ENCODE assay signal across 7 cellular contexts in genomic region chr3:28347374-28348285, GRCh38. TPM values are rescaled to one million over a fixed set of nuclear protein-coding genes. Genes with fewer than 3 reads are reported as not detected.
DNase-seq lines count a peak whose midpoint lies in the region; ATAC-seq, FAIRE-seq and TF ChIP-seq lines count a peak whose summit lies in the region.

No MANE protein-coding gene starts in this region.

- DNase-seq in GM12892 (ENCODE audit: insufficient read length) (no peak), Panc1 (ENCODE audit: low read depth, low spot score) (no peak), NCI-H2196 treated with DMSO at 0.1 percent for 48 hours (lab: John Stamatoyannopoulos, UW; ENCODE audit: unreplicated experiment) (no peak)

- CTCF ChIA-PET in Panc1 (lab: Charles Lee), result interaction anchor here (0.5 kb wide), 1 partner anchor 923 kb away, joined by 5 read pairs; no protein-coding TSS in a partner anchor

- H3K9me3 ChIP-seq in Panc1 (ENCODE audit: control insufficient read depth, insufficient read depth, low read depth, low read length), result no peaks in the 10 kb centered on the region
- peaks cover 0 to 12% of the 10 kb centered on the region in 2 donors for H3K9me3 ChIP-seq in duodenal mucosa (ENCODE audit: control insufficient read depth in 1 of 2, low read length in 2 of 2)
- H3K9me3 ChIP-seq in mucosa of stomach (ENCODE audit: control insufficient read depth, low read length), result no peaks in the 10 kb centered on the region

- in situ Hi-C loops in Panc1 (cut with HindIII; ENCODE audit: low pct_unique_long_range_greater_than_20kb, low sequenced_read_pairs), result no loop called here

- TF ChIP-seq POLR2A in GM12892 (IDR thresholded peaks at IDR 0.05; ENCODE audit: low read depth, low read length), result no peak

- TF ChIP-seq CTCF in Panc1 (IDR thresholded peaks at IDR 0.05), result no peak

- BruUV-seq in Panc1 (replicated peaks; lab: Mats Ljungman, UMichigan), result TSS peak; percentile 64

- H3K9ac ChIP-seq in duodenal mucosa (ENCODE audit: low read depth in 1 of 2, low read length in 2 of 2) (peak overlapping the region; percentile 82 to 93), mucosa of stomach (ENCODE audit: low read length) (peak overlapping the region; percentile 98)

- intact Hi-C loops in Panc1 (cut with micrococcal nuclease; ENCODE audit: unreplicated experiment), result no loop called here

- H3K36me3 ChIP-seq in Panc1 (ENCODE audit: control insufficient read depth, insufficient read depth, low read length) (no peaks in the 10 kb centered on the region; the same call in none of the 2 replicates), duodenal mucosa (ENCODE audit: control insufficient read depth in 1 of 2, insufficient read depth in 2 of 2, low read length in 2 of 2) (no peaks in the 10 kb centered on the region), mucosa of stomach (ENCODE audit: control insufficient read depth, insufficient read depth, low read length) (no peaks in the 10 kb centered on the region)

- peak; percentile 77 for FAIRE-seq in GM12892 (lab: Jason Lieb, UNC)

- ATAC-seq in Panc1 (no peak), HG02610 (IDR thresholded peaks at IDR 0.05; ENCODE audit: unreplicated experiment) (no peak), HG03354 (IDR thresholded peaks at IDR 0.05; ENCODE audit: poor library complexity, severe bottlenecking, unreplicated experiment) (no peak)

- H3K4me3 ChIP-seq in Panc1 (ENCODE audit: low read depth in 2 of 2, low read length in 2 of 2) (peak overlapping the region; percentile 78 to 91), duodenal mucosa (ENCODE audit: low read depth in 1 of 2, low read length in 2 of 2) (peak overlapping the region; percentile 79 to 94), mucosa of stomach (ENCODE audit: low read length) (peak overlapping the region; percentile 92)

- H3K27ac ChIP-seq in Panc1 (ENCODE audit: low read length) (peak overlapping the region; percentile 91), duodenal mucosa (ENCODE audit: low read depth, low read length) (peak overlapping the region; percentile 98)

- peaks cover 20% of the 10 kb centered on the region; the same call in 1 of the 2 replicates for H3K4me1 ChIP-seq in Panc1 (ENCODE audit: control insufficient read depth, insufficient read depth, low read length)
- peaks cover 24 to 37% of the 10 kb centered on the region in 2 donors for H3K4me1 ChIP-seq in duodenal mucosa (ENCODE audit: control insufficient read depth in 1 of 2, insufficient read depth in 2 of 2, low read length in 2 of 2)
- H3K4me1 ChIP-seq in mucosa of stomach (ENCODE audit: control insufficient read depth, insufficient read depth, low read length), result peaks cover 9% of the 10 kb centered on the region

- POLR2A ChIA-PET in Panc1 (lab: Charles Lee), result interaction anchor here (1.3 kb wide), 1 partner anchor 20 kb away, joined by 3 read pairs; no protein-coding TSS in a partner anchor

- H3K27me3 ChIP-seq in Panc1 (ENCODE audit: control insufficient read depth, insufficient read depth, low read length), result no peaks in the 10 kb centered on the region
- no peaks in the 10 kb centered on the region for H3K27me3 ChIP-seq in duodenal mucosa (ENCODE audit: control insufficient read depth in 1 of 2, insufficient read depth in 2 of 2, low read length in 2 of 2)
- no peaks in the 10 kb centered on the region for H3K27me3 ChIP-seq in mucosa of stomach (ENCODE audit: control insufficient read depth, insufficient read depth, low read length)

RNA-seq across cellular contexts. Expression of gene ZCWPW2, which starts 0.9 kb away (rescaled TPM):
- 0.34 TPM for polyA plus RNA-seq in GM12892 (2012; ENCODE audit: missing spikeins)
- total RNA-seq in Panc1 (2021; ENCODE audit: unreplicated experiment), result 0.82 TPM
- 0.61 TPM for polyA plus RNA-seq in Panc1 (2012; ENCODE audit: insufficient read length)

RNA-seq across cellular contexts. Expression of gene AZI2, which starts 1.0 kb away (rescaled TPM):
- polyA plus RNA-seq in GM12892 (2012; ENCODE audit: missing spikeins), result 31.0 TPM
- 42.4 TPM for total RNA-seq in Panc1 (2021; ENCODE audit: unreplicated experiment)
- polyA plus RNA-seq in Panc1 (2012; ENCODE audit: insufficient read length), result 21.5 TPM
